In genomic region chr16:48559462-48560211, GRCh38 we compare ENCODE assay signal across 9 cellular contexts. TPM values are rescaled to one million over a fixed set of nuclear protein-coding genes. Genes with fewer than 3 reads are reported as not detected.
DNase-seq lines count a peak whose midpoint lies in the region; ATAC-seq and TF ChIP-seq lines count a peak whose summit lies in the region.
"Had no signal": no experiment of that assay in that cellular context is flagged by ENCODE, and none has a peak within 500 bp of the region (broad histone marks: within the 10 kb centered on the region; RNA-seq: fewer than 3 reads in every experiment).

No MANE protein-coding gene starts in this region.

- H3K36me3 Mint-ChIP-seq in activated T-cell treated with anti-CD3 and anti-CD28 coated beads, Interleukin-2, amount 50 U/mL, for 72 hours (ENCODE audit: insufficient read depth in 2 of 2), result peaks cover 5 to 19% of the 10 kb centered on the region in 2 donors

- peaks cover 68% of the 10 kb centered on the region for H3K4me1 Mint-ChIP-seq in activated T-cell treated with anti-CD3 and anti-CD28 coated beads, Interleukin-2, amount 50 U/mL, for 72 hours (ENCODE audit: low read depth)

- TF ChIP-seq CTCF in left ventricle myocardium inferior (IDR thresholded peaks at IDR 0.05; ENCODE audit: borderline replicate concordance) (no peak), omental fat pad (IDR thresholded peaks at IDR 0.05) (no peak)

- H3K9me3 ChIP-seq in left ventricle myocardium inferior (replicated peaks) (no peaks in the 10 kb centered on the region), subcutaneous abdominal adipose tissue (ENCODE audit: control insufficient read depth in 5 of 5, low read length in 5 of 5) (no peaks in the 10 kb centered on the region)
- H3K9me3 ChIP-seq: HAP-1 had no signal

- H3K27me3 ChIP-seq in left ventricle myocardium inferior (ENCODE audit: low read depth), result no peaks in the 10 kb centered on the region
- H3K27me3 ChIP-seq in subcutaneous abdominal adipose tissue (ENCODE audit: control insufficient read depth in 5 of 5, insufficient read depth in 4 of 5, low read length in 5 of 5), result no peaks in the 10 kb centered on the region

- no peak overlapping the region for H3K9ac ChIP-seq in subcutaneous abdominal adipose tissue (ENCODE audit: low read length in 5 of 5)

- H3K4me3 Mint-ChIP-seq in activated T-cell treated with anti-CD3 and anti-CD28 coated beads, Interleukin-2, amount 50 U/mL, for 72 hours, result peak overlapping the region; percentile 15 to 50

- no peak for ATAC-seq in activated T-cell treated with anti-CD3 and anti-CD28 coated beads, Interleukin-2, amount 50 U/mL, for 72 hours (replicated peaks in 1 of 2)
- no peak for ATAC-seq in GM18511 (IDR thresholded peaks at IDR 0.05; ENCODE audit: unreplicated experiment)
- no peak for ATAC-seq in omental fat pad (ENCODE audit: low FRiP score)

- no peaks in the 10 kb centered on the region for H3K9me3 Mint-ChIP-seq in activated T-cell treated with anti-CD3 and anti-CD28 coated beads, Interleukin-2, amount 50 U/mL, for 72 hours

- peak overlapping the region; percentile 74 for H3K27ac Mint-ChIP-seq in activated T-cell treated with anti-CD3 and anti-CD28 coated beads, Interleukin-2, amount 50 U/mL, for 72 hours

- H3K27me3 Mint-ChIP-seq in activated T-cell treated with anti-CD3 and anti-CD28 coated beads, Interleukin-2, amount 50 U/mL, for 72 hours (ENCODE audit: low read depth), result no peaks in the 10 kb centered on the region

- H3K36me3 ChIP-seq in left ventricle myocardium inferior (peaks cover 5% of the 10 kb centered on the region), subcutaneous abdominal adipose tissue (ENCODE audit: control insufficient read depth in 5 of 5, insufficient read depth in 5 of 5, low read length in 5 of 5) (peaks cover 1 to 14% (median 6%) of the 10 kb centered on the region in 5 donors)

- H3K27ac ChIP-seq in left ventricle myocardium inferior (replicated peaks) (peak overlapping the region; percentile 70), subcutaneous abdominal adipose tissue (ENCODE audit: low read depth, low read length) (peak overlapping the region; percentile 1)

- H3K4me3 ChIP-seq in left ventricle myocardium inferior, result no peak overlapping the region
- H3K4me3 ChIP-seq in subcutaneous abdominal adipose tissue (ENCODE audit: low read depth in 1 of 5, low read length in 5 of 5), result no peak overlapping the region
- H3K4me3 ChIP-seq: HAP-1 had no signal

- DNase-seq in activated T-cell treated with anti-CD3 and anti-CD28 coated beads, Interleukin-2, amount 50 U/mL, for 72 hours, result no peak
- DNase-seq in activated T-cell treated with anti-CD3 and anti-CD28 coated beads, Interleukin-2, amount 50 U/mL, for 48 hours, result no peak
- DNase-seq in RKO (ENCODE audit: low spot score), result peak; percentile 34
- no peak for DNase-seq in left ventricle myocardium inferior
- DNase-seq in GM03348 (ENCODE audit: low spot score), result no peak
- DNase-seq in omental fat pad (ENCODE audit: low spot score), result no peak

- H3K4me1 ChIP-seq in left ventricle myocardium inferior (peaks cover 86% of the 10 kb centered on the region), subcutaneous abdominal adipose tissue (ENCODE audit: control insufficient read depth in 5 of 5, insufficient read depth in 5 of 5, low read length in 5 of 5) (peaks cover 5 to 49% (median 40%) of the 10 kb centered on the region in 5 donors)
- H3K4me1 ChIP-seq: HAP-1 had no signal

- intact Hi-C loops in left ventricle myocardium inferior (cut with micrococcal nuclease), result loop anchor here (5.0 to 10.0 kb wide), 2 partner anchors 63 to 205 kb away; no protein-coding TSS in a partner anchor

RNA-seq across cellular contexts. Expression of gene N4BP1, which starts 50.3 kb away (rescaled TPM):
- 10 to 100 TPM; 59.0 to 60.7 TPM for total RNA-seq in activated T-cell treated with anti-CD3 and anti-CD28 coated beads, Interleukin-2, amount 50 U/mL, for 72 hours
- 18.3 TPM for total RNA-seq in left ventricle myocardium inferior
- total RNA-seq in omental fat pad, result 10 to 100 TPM; 19.8 to 44.8 (median 28.2) TPM
